In the genomic region with DNA sequence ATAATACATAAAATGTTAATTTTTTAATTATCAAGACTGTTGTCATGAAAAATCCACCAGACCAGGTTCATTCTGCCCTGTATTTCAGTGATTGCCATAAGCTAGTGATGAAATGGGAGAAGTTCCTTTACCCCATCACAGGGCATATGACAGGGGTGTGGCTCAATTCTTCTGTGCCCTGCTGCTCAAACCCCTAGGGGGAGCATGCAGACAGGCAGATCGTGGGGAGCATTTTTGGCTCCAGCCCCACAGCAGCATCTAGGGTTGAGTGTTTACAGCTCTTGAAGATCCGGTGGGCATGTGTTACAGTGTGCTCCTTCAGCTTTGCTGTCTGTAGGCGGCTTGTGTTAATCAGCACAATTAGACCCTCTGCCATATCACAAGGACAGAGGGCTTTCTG, we compare ENCODE assay signal across 1 cellular context.
TF ChIP-seq lines count a peak whose summit lies in the region.

No MANE protein-coding gene starts in this region.

TF ChIP-seq in GM23338, 12 proteins besides CTCF, POLR2A, EP300 and RAD21 (continued from another document):
- TF ChIP-seq, protein P1, sequence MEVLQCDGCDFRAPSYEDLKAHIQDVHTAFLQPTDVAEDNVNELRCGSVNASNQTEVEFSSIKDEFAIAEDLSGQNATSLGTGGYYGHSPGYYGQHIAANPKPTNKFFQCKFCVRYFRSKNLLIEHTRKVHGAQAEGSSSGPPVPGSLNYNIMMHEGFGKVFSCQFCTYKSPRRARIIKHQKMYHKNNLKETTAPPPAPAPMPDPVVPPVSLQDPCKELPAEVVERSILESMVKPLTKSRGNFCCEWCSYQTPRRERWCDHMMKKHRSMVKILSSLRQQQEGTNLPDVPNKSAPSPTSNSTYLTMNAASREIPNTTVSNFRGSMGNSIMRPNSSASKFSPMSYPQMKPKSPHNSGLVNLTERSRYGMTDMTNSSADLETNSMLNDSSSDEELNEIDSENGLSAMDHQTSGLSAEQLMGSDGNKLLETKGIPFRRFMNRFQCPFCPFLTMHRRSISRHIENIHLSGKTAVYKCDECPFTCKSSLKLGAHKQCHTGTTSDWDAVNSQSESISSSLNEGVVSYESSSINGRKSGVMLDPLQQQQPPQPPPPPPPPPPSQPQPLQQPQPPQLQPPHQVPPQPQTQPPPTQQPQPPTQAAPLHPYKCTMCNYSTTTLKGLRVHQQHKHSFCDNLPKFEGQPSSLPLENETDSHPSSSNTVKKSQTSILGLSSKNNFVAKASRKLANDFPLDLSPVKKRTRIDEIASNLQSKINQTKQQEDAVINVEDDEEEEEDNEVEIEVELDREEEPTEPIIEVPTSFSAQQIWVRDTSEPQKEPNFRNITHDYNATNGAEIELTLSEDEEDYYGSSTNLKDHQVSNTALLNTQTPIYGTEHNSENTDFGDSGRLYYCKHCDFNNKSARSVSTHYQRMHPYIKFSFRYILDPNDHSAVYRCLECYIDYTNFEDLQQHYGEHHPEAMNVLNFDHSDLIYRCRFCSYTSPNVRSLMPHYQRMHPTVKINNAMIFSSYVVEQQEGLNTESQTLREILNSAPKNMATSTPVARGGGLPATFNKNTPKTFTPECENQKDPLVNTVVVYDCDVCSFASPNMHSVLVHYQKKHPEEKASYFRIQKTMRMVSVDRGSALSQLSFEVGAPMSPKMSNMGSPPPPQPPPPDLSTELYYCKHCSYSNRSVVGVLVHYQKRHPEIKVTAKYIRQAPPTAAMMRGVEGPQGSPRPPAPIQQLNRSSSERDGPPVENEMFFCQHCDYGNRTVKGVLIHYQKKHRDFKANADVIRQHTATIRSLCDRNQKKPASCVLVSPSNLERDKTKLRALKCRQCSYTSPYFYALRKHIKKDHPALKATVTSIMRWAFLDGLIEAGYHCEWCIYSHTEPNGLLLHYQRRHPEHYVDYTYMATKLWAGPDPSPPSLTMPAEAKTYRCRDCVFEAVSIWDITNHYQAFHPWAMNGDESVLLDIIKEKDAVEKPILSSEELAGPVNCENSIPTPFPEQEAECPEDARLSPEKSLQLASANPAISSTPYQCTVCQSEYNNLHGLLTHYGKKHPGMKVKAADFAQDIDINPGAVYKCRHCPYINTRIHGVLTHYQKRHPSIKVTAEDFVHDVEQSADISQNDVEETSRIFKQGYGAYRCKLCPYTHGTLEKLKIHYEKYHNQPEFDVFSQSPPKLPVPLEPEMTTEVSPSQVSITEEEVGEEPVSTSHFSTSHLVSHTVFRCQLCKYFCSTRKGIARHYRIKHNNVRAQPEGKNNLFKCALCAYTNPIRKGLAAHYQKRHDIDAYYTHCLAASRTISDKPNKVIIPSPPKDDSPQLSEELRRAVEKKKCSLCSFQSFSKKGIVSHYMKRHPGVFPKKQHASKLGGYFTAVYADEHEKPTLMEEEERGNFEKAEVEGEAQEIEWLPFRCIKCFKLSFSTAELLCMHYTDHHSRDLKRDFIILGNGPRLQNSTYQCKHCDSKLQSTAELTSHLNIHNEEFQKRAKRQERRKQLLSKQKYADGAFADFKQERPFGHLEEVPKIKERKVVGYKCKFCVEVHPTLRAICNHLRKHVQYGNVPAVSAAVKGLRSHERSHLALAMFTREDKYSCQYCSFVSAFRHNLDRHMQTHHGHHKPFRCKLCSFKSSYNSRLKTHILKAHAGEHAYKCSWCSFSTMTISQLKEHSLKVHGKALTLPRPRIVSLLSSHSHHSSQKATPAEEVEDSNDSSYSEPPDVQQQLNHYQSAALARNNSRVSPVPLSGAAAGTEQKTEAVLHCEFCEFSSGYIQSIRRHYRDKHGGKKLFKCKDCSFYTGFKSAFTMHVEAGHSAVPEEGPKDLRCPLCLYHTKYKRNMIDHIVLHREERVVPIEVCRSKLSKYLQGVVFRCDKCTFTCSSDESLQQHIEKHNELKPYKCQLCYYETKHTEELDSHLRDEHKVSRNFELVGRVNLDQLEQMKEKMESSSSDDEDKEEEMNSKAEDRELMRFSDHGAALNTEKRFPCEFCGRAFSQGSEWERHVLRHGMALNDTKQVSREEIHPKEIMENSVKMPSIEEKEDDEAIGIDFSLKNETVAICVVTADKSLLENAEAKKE (CRISPR knock-in tag; IDR thresholded peaks at IDR 0.05) = no peak
- TF ChIP-seq CREB1 (CRISPR knock-in tag; IDR thresholded peaks at IDR 0.05; ENCODE audit: low read depth) (no peak), NANOG (IDR thresholded peaks at IDR 0.05; ENCODE audit: borderline replicate concordance) (no peak), STAT1 (IDR thresholded peaks at IDR 0.05; ENCODE audit: unreplicated experiment) (no peak)
- TF ChIP-seq, protein P2, sequence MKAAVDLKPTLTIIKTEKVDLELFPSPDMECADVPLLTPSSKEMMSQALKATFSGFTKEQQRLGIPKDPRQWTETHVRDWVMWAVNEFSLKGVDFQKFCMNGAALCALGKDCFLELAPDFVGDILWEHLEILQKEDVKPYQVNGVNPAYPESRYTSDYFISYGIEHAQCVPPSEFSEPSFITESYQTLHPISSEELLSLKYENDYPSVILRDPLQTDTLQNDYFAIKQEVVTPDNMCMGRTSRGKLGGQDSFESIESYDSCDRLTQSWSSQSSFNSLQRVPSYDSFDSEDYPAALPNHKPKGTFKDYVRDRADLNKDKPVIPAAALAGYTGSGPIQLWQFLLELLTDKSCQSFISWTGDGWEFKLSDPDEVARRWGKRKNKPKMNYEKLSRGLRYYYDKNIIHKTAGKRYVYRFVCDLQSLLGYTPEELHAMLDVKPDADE (IDR thresholded peaks at IDR 0.05) = no peak
- TF ChIP-seq, protein P3, sequence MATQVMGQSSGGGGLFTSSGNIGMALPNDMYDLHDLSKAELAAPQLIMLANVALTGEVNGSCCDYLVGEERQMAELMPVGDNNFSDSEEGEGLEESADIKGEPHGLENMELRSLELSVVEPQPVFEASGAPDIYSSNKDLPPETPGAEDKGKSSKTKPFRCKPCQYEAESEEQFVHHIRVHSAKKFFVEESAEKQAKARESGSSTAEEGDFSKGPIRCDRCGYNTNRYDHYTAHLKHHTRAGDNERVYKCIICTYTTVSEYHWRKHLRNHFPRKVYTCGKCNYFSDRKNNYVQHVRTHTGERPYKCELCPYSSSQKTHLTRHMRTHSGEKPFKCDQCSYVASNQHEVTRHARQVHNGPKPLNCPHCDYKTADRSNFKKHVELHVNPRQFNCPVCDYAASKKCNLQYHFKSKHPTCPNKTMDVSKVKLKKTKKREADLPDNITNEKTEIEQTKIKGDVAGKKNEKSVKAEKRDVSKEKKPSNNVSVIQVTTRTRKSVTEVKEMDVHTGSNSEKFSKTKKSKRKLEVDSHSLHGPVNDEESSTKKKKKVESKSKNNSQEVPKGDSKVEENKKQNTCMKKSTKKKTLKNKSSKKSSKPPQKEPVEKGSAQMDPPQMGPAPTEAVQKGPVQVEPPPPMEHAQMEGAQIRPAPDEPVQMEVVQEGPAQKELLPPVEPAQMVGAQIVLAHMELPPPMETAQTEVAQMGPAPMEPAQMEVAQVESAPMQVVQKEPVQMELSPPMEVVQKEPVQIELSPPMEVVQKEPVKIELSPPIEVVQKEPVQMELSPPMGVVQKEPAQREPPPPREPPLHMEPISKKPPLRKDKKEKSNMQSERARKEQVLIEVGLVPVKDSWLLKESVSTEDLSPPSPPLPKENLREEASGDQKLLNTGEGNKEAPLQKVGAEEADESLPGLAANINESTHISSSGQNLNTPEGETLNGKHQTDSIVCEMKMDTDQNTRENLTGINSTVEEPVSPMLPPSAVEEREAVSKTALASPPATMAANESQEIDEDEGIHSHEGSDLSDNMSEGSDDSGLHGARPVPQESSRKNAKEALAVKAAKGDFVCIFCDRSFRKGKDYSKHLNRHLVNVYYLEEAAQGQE (IDR thresholded peaks at IDR 0.05; ENCODE audit: unreplicated experiment) = no peak
